In genomic region chr22:26617251-26618199, GRCh38 we compare ENCODE assay signal across 12 cellular contexts. TPM values are rescaled to one million over a fixed set of nuclear protein-coding genes. Genes with fewer than 3 reads are reported as not detected.
DNase-seq lines count a peak whose midpoint lies in the region; ATAC-seq and TF ChIP-seq lines count a peak whose summit lies in the region.
"Had no signal": no experiment of that assay in that cellular context is flagged by ENCODE, and none has a peak within 500 bp of the region (broad histone marks: within the 10 kb centered on the region; RNA-seq: fewer than 3 reads in every experiment).

CRYBB1 (minus strand) TSS chr22:26618027; CDS start chr22:26616319, 1,708 bp downstream.

- no peaks in the 10 kb centered on the region for H3K9me2 ChIP-seq in Loucy (replicated peaks; ENCODE audit: low read depth, low read length)

- H2AFZ ChIP-seq in Loucy (ENCODE audit: low read length), result peak within 1 kb of the TSS; percentile 80

- no peak for DNase-seq in central memory CD8-positive, alpha-beta T cell (ENCODE audit: low spot score in 2 of 2)
- DNase-seq in mesenteric fat pad (ENCODE audit: low spot score), result peak; percentile 74
- no peak for DNase-seq in effector memory CD4-positive, alpha-beta T cell
- no peak for DNase-seq in LoVo (ENCODE audit: low spot score)
- no peak for DNase-seq in DMS 273 treated with DMSO at 0.1 percent for 48 hours (lab: John Stamatoyannopoulos, UW)
- DNase-seq: activated CD4-positive, alpha-beta T cell treated with anti-CD3 and anti-CD28 coated beads, Interleukin-2, amount 10 ng/mL, durations not matched to agents 24 days and 14 days; DMS79 treated with DMSO at 0.1 percent for 48 hours; NCI-H226; stimulated activated naive B cell treated with anti-CD40 and anti-IgM and Interleukin-4, amounts not matched to agents 10 μg/mL and 1 μg/mL and 100 μg/mL, for 72 hours had no signal

- H4K20me1 ChIP-seq in BLaER1 (no peaks in the 10 kb centered on the region), Loucy (ENCODE audit: insufficient read depth, low read length, poor library complexity, severe bottlenecking) (no peaks in the 10 kb centered on the region)

- H3K9ac ChIP-seq in BLaER1, result peak within 1 kb of the TSS; percentile 74
- peak within 1 kb of the TSS; percentile 34 for H3K9ac ChIP-seq in Loucy (ENCODE audit: low read depth, low read length, poor library complexity, severe bottlenecking)

- TF ChIP-seq CTCF in Loucy (conservative IDR thresholded peaks at IDR 0.05; ENCODE audit: low read length), result no peak

- peaks cover 34% of the 10 kb centered on the region for H3K4me1 Mint-ChIP-seq in central memory CD8-positive, alpha-beta T cell

- H3K4me3 Mint-ChIP-seq in central memory CD8-positive, alpha-beta T cell, result no peak within 1 kb of the TSS
- H3K4me3 Mint-ChIP-seq: activated CD4-positive, alpha-beta T cell treated with anti-CD3 and anti-CD28 coated beads, Interleukin-2, amount 10 ng/mL, durations not matched to agents 24 days and 14 days; stimulated activated naive B cell treated with anti-CD40 and anti-IgM and Interleukin-4, amounts not matched to agents 10 μg/mL and 1 μg/mL and 100 μg/mL, for 72 hours had no signal

- H3K27me3 Mint-ChIP-seq in central memory CD8-positive, alpha-beta T cell, result no peaks in the 10 kb centered on the region

- H3K27ac Mint-ChIP-seq in central memory CD8-positive, alpha-beta T cell (ENCODE audit: low read depth), result peak within 1 kb of the TSS; percentile 75
- H3K27ac Mint-ChIP-seq: activated CD4-positive, alpha-beta T cell treated with anti-CD3 and anti-CD28 coated beads, Interleukin-2, amount 10 ng/mL, durations not matched to agents 24 days and 14 days; stimulated activated naive B cell treated with anti-CD40 and anti-IgM and Interleukin-4, amounts not matched to agents 10 μg/mL and 1 μg/mL and 100 μg/mL, for 72 hours had no signal

- peak within 1 kb of the TSS; percentile 88 for H3K27ac ChIP-seq in BLaER1
- no peak within 1 kb of the TSS for H3K27ac ChIP-seq in effector memory CD4-positive, alpha-beta T cell (ENCODE audit: insufficient read depth, low read length, poor library complexity, severe bottlenecking)

- H3K36me3 Mint-ChIP-seq in central memory CD8-positive, alpha-beta T cell (ENCODE audit: insufficient read depth), result no peaks in the 10 kb centered on the region
- H3K36me3 Mint-ChIP-seq: stimulated activated naive B cell treated with anti-CD40 and anti-IgM and Interleukin-4, amounts not matched to agents 10 μg/mL and 1 μg/mL and 100 μg/mL, for 72 hours had no signal

- H3K4me1 ChIP-seq in BLaER1 (peaks cover 75% of the 10 kb centered on the region), Loucy (ENCODE audit: insufficient read depth, low read length, poor library complexity, severe bottlenecking) (peaks cover 18% of the 10 kb centered on the region)
- H3K4me1 ChIP-seq in effector memory CD4-positive, alpha-beta T cell (ENCODE audit: control insufficient read depth, insufficient read depth, low read length, poor library complexity, severe bottlenecking), result no peaks in the 10 kb centered on the region

- H3K9me3 Mint-ChIP-seq in central memory CD8-positive, alpha-beta T cell, result no peaks in the 10 kb centered on the region
- H3K9me3 Mint-ChIP-seq: activated CD4-positive, alpha-beta T cell treated with anti-CD3 and anti-CD28 coated beads, Interleukin-2, amount 10 ng/mL, durations not matched to agents 24 days and 14 days; stimulated activated naive B cell treated with anti-CD40 and anti-IgM and Interleukin-4, amounts not matched to agents 10 μg/mL and 1 μg/mL and 100 μg/mL, for 72 hours had no signal

- H3K27me3 ChIP-seq in BLaER1 (no peaks in the 10 kb centered on the region), Loucy (ENCODE audit: insufficient read depth, low read length, poor library complexity, severe bottlenecking) (no peaks in the 10 kb centered on the region)
- H3K27me3 ChIP-seq in effector memory CD4-positive, alpha-beta T cell (replicated peaks; ENCODE audit: control insufficient read depth, insufficient read depth, low read length, poor library complexity, severe bottlenecking), result no peaks in the 10 kb centered on the region

- H3K36me3 ChIP-seq in BLaER1, result no peaks in the 10 kb centered on the region
- no peaks in the 10 kb centered on the region for H3K36me3 ChIP-seq in Loucy (ENCODE audit: insufficient read depth, low read length)
- no peaks in the 10 kb centered on the region for H3K36me3 ChIP-seq in effector memory CD4-positive, alpha-beta T cell (ENCODE audit: control insufficient read depth, insufficient read depth, low read length)

- no peak within 1 kb of the TSS for H3K4me3 ChIP-seq in BLaER1
- H3K4me3 ChIP-seq in Loucy (ENCODE audit: low read length, poor library complexity, severe bottlenecking), result no peak within 1 kb of the TSS
- no peak within 1 kb of the TSS for H3K4me3 ChIP-seq in effector memory CD4-positive, alpha-beta T cell (ENCODE audit: insufficient read depth, low read depth, low read length, poor library complexity, severe bottlenecking)

- no peaks in the 10 kb centered on the region for H3K9me3 ChIP-seq in BLaER1
- no peaks in the 10 kb centered on the region for H3K9me3 ChIP-seq in Loucy (ENCODE audit: insufficient read depth, low read depth, low read length)
- no peaks in the 10 kb centered on the region for H3K9me3 ChIP-seq in effector memory CD4-positive, alpha-beta T cell (ENCODE audit: control insufficient read depth, low read length)

- no peak for ATAC-seq in central memory CD8-positive, alpha-beta T cell (replicated peaks; ENCODE audit: extremely low read depth, poor library complexity, severe bottlenecking)
- no peak for ATAC-seq in HG02759 (IDR thresholded peaks at IDR 0.05; ENCODE audit: unreplicated experiment)

- H3F3A ChIP-seq in Loucy (ENCODE audit: low read depth), result no peaks in the 10 kb centered on the region

- no peaks in the 10 kb centered on the region for H3K79me2 ChIP-seq in Loucy (ENCODE audit: insufficient read depth, low read length)

- H3K4me2 ChIP-seq in BLaER1 (peak within 1 kb of the TSS; percentile 86), Loucy (ENCODE audit: low read depth, low read length, poor library complexity, severe bottlenecking) (peak within 1 kb of the TSS; percentile 17)

RNA-seq across cellular contexts. Expression of gene CRYBB1, which starts in this region (rescaled TPM):
- total RNA-seq in mesenteric fat pad, result 2.8 TPM
- total RNA-seq: activated CD4-positive, alpha-beta T cell treated with anti-CD3 and anti-CD28 coated beads, Interleukin-2, amount 10 ng/mL, durations not matched to agents 24 days and 14 days had no signal
